1 cellular context compared by ENCODE assay signal in genomic region chr1:212951058-212951923, GRCh38.
TF ChIP-seq lines count a peak whose summit lies in the region.

No MANE protein-coding gene starts in this region.

TF ChIP-seq in HCT116, 20 proteins besides CTCF, POLR2A, EP300 and RAD21 (continued from another document):
- no peak for TF ChIP-seq ELF1 (IDR thresholded peaks at IDR 0.05; ENCODE audit: borderline replicate concordance, low read depth)
